ENCODE assay signal across 8 cellular contexts in the genomic region with DNA sequence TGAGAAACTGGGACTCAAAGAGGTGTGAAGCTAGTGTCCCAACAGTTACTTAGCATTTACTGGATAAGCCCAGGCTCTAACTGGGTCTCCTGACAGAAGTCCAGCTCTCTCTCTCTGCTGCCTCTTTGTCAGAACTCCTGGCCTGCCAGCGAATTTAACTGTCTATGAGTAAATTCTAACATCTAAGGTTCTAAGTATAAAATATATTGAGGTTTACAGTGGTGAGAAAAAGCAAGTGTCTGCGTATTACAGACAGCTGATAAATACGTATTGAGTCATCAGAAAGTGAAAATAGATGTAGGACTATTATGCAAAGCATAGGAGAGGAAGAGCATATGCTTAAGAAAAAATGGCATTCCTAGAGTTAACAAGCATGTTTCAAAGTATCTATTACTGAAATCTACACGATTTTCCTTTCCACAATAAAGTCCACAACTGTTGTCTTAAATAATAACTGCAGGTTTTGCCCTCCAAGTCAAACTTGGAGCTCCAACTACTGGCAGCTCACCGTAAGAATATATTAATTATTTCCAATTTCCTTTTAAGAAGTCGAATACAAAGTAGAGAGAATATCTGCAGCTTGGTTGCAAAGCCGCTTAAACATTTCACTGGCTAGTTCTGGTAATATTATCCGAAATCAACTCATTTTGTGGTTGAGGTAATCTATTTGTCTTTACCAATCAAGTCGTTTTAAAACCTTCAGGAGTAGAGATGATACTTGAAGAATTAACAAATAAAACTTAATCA. TPM values are rescaled to one million over a fixed set of nuclear protein-coding genes. Genes with fewer than 3 reads are reported as not detected.
DNase-seq lines count a peak whose midpoint lies in the region; ATAC-seq and TF ChIP-seq lines count a peak whose summit lies in the region.

No MANE protein-coding gene starts in this region.

- H3K9ac ChIP-seq in GM23248 (peak overlapping the region; percentile 91), Loucy (ENCODE audit: low read depth, low read length, poor library complexity, severe bottlenecking) (peak overlapping the region; percentile 79)

- H3K4me2 ChIP-seq in GM23248 (ENCODE audit: unreplicated experiment) (peak overlapping the region; percentile 98), Loucy (ENCODE audit: low read depth, low read length, poor library complexity, severe bottlenecking) (peak overlapping the region; percentile 98)

- peaks cover 20% of the 10 kb centered on the region for H3F3A ChIP-seq in GM23248 (ENCODE audit: insufficient read depth)
- no peaks in the 10 kb centered on the region for H3F3A ChIP-seq in Loucy (ENCODE audit: low read depth)

- no peaks in the 10 kb centered on the region for H3K27me3 ChIP-seq in GM23248 (replicated peaks; ENCODE audit: insufficient read depth)
- no peaks in the 10 kb centered on the region for H3K27me3 ChIP-seq in Loucy (ENCODE audit: insufficient read depth, low read length, poor library complexity, severe bottlenecking)
- H3K27me3 ChIP-seq in aorta (ENCODE audit: control insufficient read depth in 1 of 2, insufficient read depth in 2 of 2, low read length in 1 of 2), result no peaks in the 10 kb centered on the region

- 4 to 5% methylated on average over 9 of the region's 9 CpGs for whole genome bisulfite sequencing in GM23248 (ENCODE audit: low coverage in 1 of 2, low lambda C conversion rate in 2 of 2, missing lambda C conversion rate in 2 of 2), 2 experiments
- 16 to 20% methylated on average over 9 of the region's 9 CpGs for WGBS in aorta, 2 donors

- H3K4me3 ChIP-seq in GM23248 (peak overlapping the region; percentile 99), Loucy (ENCODE audit: low read length, poor library complexity, severe bottlenecking) (peak overlapping the region; percentile 93), aorta (ENCODE audit: low read length in 2 of 2) (peak overlapping the region; percentile 33 to 39)

- H3K9me3 ChIP-seq in GM23248 (ENCODE audit: low read depth), result no peaks in the 10 kb centered on the region
- no peaks in the 10 kb centered on the region for H3K9me3 ChIP-seq in Loucy (ENCODE audit: insufficient read depth, low read depth, low read length)
- H3K9me3 ChIP-seq in aorta (ENCODE audit: control insufficient read depth, low read length), result no peaks in the 10 kb centered on the region

- H3K27ac ChIP-seq in GM23248 (peak overlapping the region; percentile 50), aorta (ENCODE audit: low read depth in 1 of 2, low read length in 2 of 2) (peak overlapping the region in 1 of 2 donors; percentile 78)

- H3K36me3 ChIP-seq in GM23248 (ENCODE audit: low read depth) (no peaks in the 10 kb centered on the region), Loucy (ENCODE audit: insufficient read depth, low read length) (no peaks in the 10 kb centered on the region), aorta (ENCODE audit: control insufficient read depth in 1 of 2, insufficient read depth in 2 of 2, low read length in 1 of 2) (peaks cover 0 to 3% of the 10 kb centered on the region in 2 donors)

- DNase-seq in activated T-cell treated with anti-CD3 and anti-CD28 coated beads, Interleukin-2, amount 50 U/mL, for 1 hour, result peak; percentile 20
- no peak for DNase-seq in activated T-cell treated with anti-CD3 and anti-CD28 coated beads for 4 hours
- DNase-seq in GM23248, result peak; percentile 64
- peak; percentile 79 for DNase-seq in amniotic epithelial cell (ENCODE audit: low read depth)
- DNase-seq in lung microvascular endothelial cell (ENCODE audit: low read depth in 2 of 2), result peak; percentile 16 to 41
- DNase-seq in aorta, result no peak
- no peak for DNase-seq in NCI-H774 (lab: John Stamatoyannopoulos, UW)

- H3K9me2 ChIP-seq in GM23248 (ENCODE audit: insufficient read depth) (no peaks in the 10 kb centered on the region), Loucy (replicated peaks; ENCODE audit: low read depth, low read length) (no peaks in the 10 kb centered on the region)

- intact Hi-C loops in aorta (cut with DNase I), result loop anchor here (2.0 to 10.0 kb wide), 8 partner anchors 95 to 335 kb away; a partner anchor contains a TSS

- peak overlapping the region; percentile 100 for H2AFZ ChIP-seq in GM23248
- peak overlapping the region; percentile 97 for H2AFZ ChIP-seq in Loucy (ENCODE audit: low read length)

- H3K79me2 ChIP-seq in GM23248 (ENCODE audit: insufficient read depth) (no peaks in the 10 kb centered on the region), Loucy (ENCODE audit: insufficient read depth, low read length) (peaks cover 4% of the 10 kb centered on the region; the same call in 1 of the 2 replicates)

- in situ Hi-C loops in GM23248 (cut with MboI), result loop anchor here (25.0 kb wide), 1 partner anchor 205 kb away; no protein-coding TSS in a partner anchor

- H3K4me1 ChIP-seq in GM23248 (ENCODE audit: insufficient read depth) (peaks cover 23% of the 10 kb centered on the region), Loucy (ENCODE audit: insufficient read depth, low read length, poor library complexity, severe bottlenecking) (peaks cover 37% of the 10 kb centered on the region), aorta (ENCODE audit: control insufficient read depth in 1 of 2, insufficient read depth in 2 of 2, low read length in 2 of 2) (no peaks in the 10 kb centered on the region)

- TF ChIP-seq CTCF in Loucy (conservative IDR thresholded peaks at IDR 0.05; ENCODE audit: low read length), result peak; percentile 59

- H4K20me1 ChIP-seq in GM23248 (ENCODE audit: insufficient read depth), result no peaks in the 10 kb centered on the region
- no peaks in the 10 kb centered on the region for H4K20me1 ChIP-seq in Loucy (ENCODE audit: insufficient read depth, low read length, poor library complexity, severe bottlenecking)

- ATAC-seq in aorta (ENCODE audit: low FRiP score), result no peak

RNA-seq across cellular contexts. Expression of a gene that starts 1.4 kb away (rescaled TPM):
- 0.38 and 0.43 TPM in 2 replicates for total RNA-seq in GM23248 (2014; rRNA removed; shearing (Covaris generic))
- polyA plus RNA-seq in GM23248 (2016; fragmentation: Nextera tagmentation; extraction: Ambion mirVana), result 2.2 and 3.8 TPM in 2 replicates
- total RNA-seq in lung microvascular endothelial cell, result 3.9 and 9.5 TPM in 2 replicates
- 10 to 100 TPM; 56.6 to 99.1 TPM for total RNA-seq in aorta
- polyA plus RNA-seq in aorta, result 100 to 1,000 TPM in 1 of 2 donors, 10 to 100 TPM in 1; 66.3 to 137 TPM

Comparison
In these comparisons a context has a peak if more than half of its experiments do, and no peak if none do; other contexts are left out.
1. DNase-seq: peak in activated T-cell treated with anti-CD3 and anti-CD28 coated beads, Interleukin-2, amount 50 U/mL, for 1 hour (single experiment), GM23248 (single experiment), amniotic epithelial cell (single experiment) and lung microvascular endothelial cell (2 of 2); none in activated T-cell treated with anti-CD3 and anti-CD28 coated beads for 4 hours (single experiment), aorta (0 of 2) and NCI-H774 (single experiment).
2. H3K4me3 ChIP-seq: peak in every context shown above with its lines; median percentile 99 in GM23248; 93 in Loucy; 36 in aorta.